ENCODE assay signal across 1 cellular context in genomic region chr2:222663448-222663847, GRCh38.
TF ChIP-seq lines count a peak whose summit lies in the region.

No MANE protein-coding gene starts in this region.

TF ChIP-seq in K562, 482 proteins besides CTCF, POLR2A, EP300 and RAD21:
- TF ChIP-seq ZNF239 (CRISPR knock-in tag; IDR thresholded peaks at IDR 0.05) (no peak), GATA2 (CRISPR knock-in tag; IDR thresholded peaks at IDR 0.05) (no peak), SREBF2 (CRISPR knock-in tag; IDR thresholded peaks at IDR 0.05) (no peak), ZNF354B (CRISPR knock-in tag; IDR thresholded peaks at IDR 0.05) (no peak), ZNF384 (IDR thresholded peaks at IDR 0.05; ENCODE audit: low read depth, low read length) (no peak), NR3C1 (CRISPR knock-in tag; IDR thresholded peaks at IDR 0.05) (no peak), HES1 (IDR thresholded peaks at IDR 0.05; ENCODE audit: low read depth) (no peak), ZNF263 (CRISPR knock-in tag; IDR thresholded peaks at IDR 0.05; ENCODE audit: borderline replicate concordance) (no peak), KDM1A (IDR thresholded peaks at IDR 0.05) (no peak), GTF2E2 (tag; IDR thresholded peaks at IDR 0.05) (no peak), ZBTB49 (CRISPR knock-in tag; IDR thresholded peaks at IDR 0.05; ENCODE audit: borderline replicate concordance) (no peak), NR2C2 (CRISPR knock-in tag; IDR thresholded peaks at IDR 0.05) (no peak), NR2C2 (tag; IDR thresholded peaks at IDR 0.05) (no peak), XRCC4 (IDR thresholded peaks at IDR 0.05; ENCODE audit: extremely low read depth, insufficient read depth, insufficient read length) (no peak), FOSL1 (tag; conservative IDR thresholded peaks at IDR 0.05) (no peak), ELK1 (CRISPR knock-in tag; IDR thresholded peaks at IDR 0.05) (no peak), HMGN3 (IDR thresholded peaks at IDR 0.05; ENCODE audit: borderline replicate concordance, extremely low read depth, insufficient read length, low read depth, low read length) (no peak), NR1H2 (CRISPR knock-in tag; IDR thresholded peaks at IDR 0.05) (no peak), DIDO1 (tag; IDR thresholded peaks at IDR 0.05; ENCODE audit: low read depth) (no peak), WHSC1 (IDR thresholded peaks at IDR 0.05; ENCODE audit: low read length) (no peak)
